8 cellular contexts compared by ENCODE assay signal in genomic region chr1:25430666-25431494, GRCh38. TPM values are rescaled to one million over a fixed set of nuclear protein-coding genes. Genes with fewer than 3 reads are reported as not detected.
A peak's percentile ranks its signal among the peaks of the same experiment; 100 is the strongest.
DNase-seq lines count a peak whose midpoint lies in the region; ATAC-seq, FAIRE-seq and TF ChIP-seq lines count a peak whose summit lies in the region.

A gene with protein sequence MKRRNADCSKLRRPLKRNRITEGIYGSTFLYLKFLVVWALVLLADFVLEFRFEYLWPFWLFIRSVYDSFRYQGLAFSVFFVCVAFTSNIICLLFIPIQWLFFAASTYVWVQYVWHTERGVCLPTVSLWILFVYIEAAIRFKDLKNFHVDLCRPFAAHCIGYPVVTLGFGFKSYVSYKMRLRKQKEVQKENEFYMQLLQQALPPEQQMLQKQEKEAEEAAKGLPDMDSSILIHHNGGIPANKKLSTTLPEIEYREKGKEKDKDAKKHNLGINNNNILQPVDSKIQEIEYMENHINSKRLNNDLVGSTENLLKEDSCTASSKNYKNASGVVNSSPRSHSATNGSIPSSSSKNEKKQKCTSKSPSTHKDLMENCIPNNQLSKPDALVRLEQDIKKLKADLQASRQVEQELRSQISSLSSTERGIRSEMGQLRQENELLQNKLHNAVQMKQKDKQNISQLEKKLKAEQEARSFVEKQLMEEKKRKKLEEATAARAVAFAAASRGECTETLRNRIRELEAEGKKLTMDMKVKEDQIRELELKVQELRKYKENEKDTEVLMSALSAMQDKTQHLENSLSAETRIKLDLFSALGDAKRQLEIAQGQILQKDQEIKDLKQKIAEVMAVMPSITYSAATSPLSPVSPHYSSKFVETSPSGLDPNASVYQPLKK (plus strand): TSS chr1:25430897. CDS start chr1:25431099, 202 bp downstream.

- H3K4me1 ChIP-seq in kidney (ENCODE audit: control insufficient read depth in 1 of 2, insufficient read depth in 1 of 2, low read depth in 1 of 2, low read length in 2 of 2) = peaks cover 18 to 23% of the 10 kb centered on the region in 2 donors

- TF ChIP-seq CTCF in choroid plexus epithelial cell (conservative IDR thresholded peaks at IDR 0.05; ENCODE audit: low read depth, low read length) (no peak), kidney (IDR thresholded peaks at IDR 0.05; ENCODE audit: borderline replicate concordance, extremely low read depth, insufficient read depth) (no peak)

- H3K9ac ChIP-seq in kidney (ENCODE audit: low read length in 2 of 2) = peak within 1 kb of the TSS; percentile 56 to 84

- peak; percentile 97 for FAIRE-seq in kidney (lab: Jason Lieb, UNC)

- H3K4me3 ChIP-seq in choroid plexus epithelial cell (ENCODE audit: low read depth, low read length) (peak within 1 kb of the TSS; percentile 86), kidney (ENCODE audit: low read length in 2 of 2) (peak within 1 kb of the TSS; percentile 97 to 99)

- no peaks in the 10 kb centered on the region for H3K9me3 ChIP-seq in kidney (ENCODE audit: control insufficient read depth in 1 of 2, low read length in 2 of 2)

- DNase-seq in AML-193 (lab: John Stamatoyannopoulos, UW) (peak; percentile 91 to 94), GM19240 (ENCODE audit: insufficient read length, low spot score) (peak; percentile 87), NCI-H524 treated with DMSO at 0.1 percent for 48 hours (lab: John Stamatoyannopoulos, UW) (peak; percentile 82), choroid plexus epithelial cell (ENCODE audit: low read depth) (peak; percentile 96), kidney (peak; percentile 98)
- DNase-seq in activated CD4-positive, alpha-beta T cell treated with anti-CD3 and anti-CD28 coated beads for 4 hours = peak; percentile 95 to 97
- peak; percentile 95 to 96 for DNase-seq in stimulated activated CD4-positive, alpha-beta T cell treated with anti-CD3 and anti-CD28 coated beads, Interleukin-15, amount 100 ng/mL, for 1 hour (ENCODE audit: low read depth in 1 of 2, low spot score in 1 of 2)

- H3K36me3 ChIP-seq in kidney (ENCODE audit: control insufficient read depth in 1 of 2, insufficient read depth in 2 of 2, low read length in 2 of 2) = no peaks in the 10 kb centered on the region

- intact Hi-C loops in kidney (cut with DNase I) = no loop called here

- peak; percentile 70 for ATAC-seq in HG03457 (IDR thresholded peaks at IDR 0.05; ENCODE audit: unreplicated experiment)

- peak within 1 kb of the TSS; percentile 78 to 89 for H3K27ac ChIP-seq in kidney (ENCODE audit: low read depth in 2 of 2, low read length in 2 of 2)

RNA-seq across cellular contexts. Expression of the gene that starts here (rescaled TPM):
- total RNA-seq in kidney = 19.3 TPM
- polyA plus RNA-seq in kidney (ENCODE audit: insufficient read depth, low read depth, low replicate concordance) = 12.1 TPM

Comparison
In these comparisons a context has a peak if more than half of its experiments do, and no peak if none do; other contexts are left out.
1. Peak in every context shown above with its lines: DNase-seq, ATAC-seq, H3K4me3 ChIP-seq and H3K27ac ChIP-seq.